1 cellular context compared by ENCODE assay signal in genomic region chr12:124499873-124500231, GRCh38.
TF ChIP-seq lines count a peak whose summit lies in the region.

No MANE protein-coding gene starts in this region.

TF ChIP-seq in GM12878, 131 proteins besides CTCF, POLR2A, EP300 and RAD21 (continued from another document):
- TF ChIP-seq NBN (IDR thresholded peaks at IDR 0.05) (no peak), ZBTB4 (CRISPR knock-in tag; IDR thresholded peaks at IDR 0.05) (no peak), IRF4 (IDR thresholded peaks at IDR 0.05; ENCODE audit: low read depth, low read length) (no peak), NFYA (IDR thresholded peaks at IDR 0.05; ENCODE audit: borderline replicate concordance, low read depth, low read length) (no peak), WRNIP1 (IDR thresholded peaks at IDR 0.05; ENCODE audit: borderline replicate concordance, low read depth, low read length) (no peak), SKIL (IDR thresholded peaks at IDR 0.05; ENCODE audit: low read depth, poor library complexity, severe bottlenecking) (no peak), ETV6 (conservative IDR thresholded peaks at IDR 0.05 in 1 of 2, IDR thresholded peaks at IDR 0.05 in 1 of 2; ENCODE audit: borderline replicate concordance in 1 of 2, low read depth in 1 of 2) (no peak)
